Comparison of ENCODE assay signal across 14 cellular contexts in genomic region chr3:40581166-40581565, GRCh38. TPM values are rescaled to one million over a fixed set of nuclear protein-coding genes. Genes with fewer than 3 reads are reported as not detected.
DNase-seq lines count a peak whose midpoint lies in the region; ATAC-seq and TF ChIP-seq lines count a peak whose summit lies in the region.
"Had no signal": no experiment of that assay in that cellular context is flagged by ENCODE, and none has a peak within 500 bp of the region (broad histone marks: within the 10 kb centered on the region; RNA-seq: fewer than 3 reads in every experiment).

No MANE protein-coding gene starts in this region.

- no peak overlapping the region for H3K27ac ChIP-seq in breast epithelium
- no peak overlapping the region for H3K27ac ChIP-seq in CD8-positive, alpha-beta memory T cell (ENCODE audit: low read depth, low read length)
- H3K27ac ChIP-seq: A549, GM23248 had no signal

- H3K4me1 Mint-ChIP-seq in MCF 10A (ENCODE audit: insufficient read depth, unreplicated experiment): peaks cover 10% of the 10 kb centered on the region
- no peaks in the 10 kb centered on the region for H3K4me1 Mint-ChIP-seq in CD8-positive, alpha-beta memory T cell

- H3K4me3 ChIP-seq in breast epithelium: no peak overlapping the region
- H3K4me3 ChIP-seq in CD8-positive, alpha-beta memory T cell (ENCODE audit: low read length): no peak overlapping the region
- H3K4me3 ChIP-seq: A549, GM12878, GM23248 had no signal

- CTCF ChIA-PET in MCF 10A (lab: Yijun Ruan, JAX): interaction anchor here (0.6 to 8.1 kb wide), 41 partner anchors 11 to 1910 kb away, joined by 3 to 139 read pairs (median 4); no protein-coding TSS in a partner anchor
- CTCF ChIA-PET in CD8-positive, alpha-beta memory T cell (lab: Charles Lee): interaction anchor here (1.0 to 2.4 kb wide), 10 partner anchors 8 to 1648 kb away, joined by 3 to 18 read pairs (median 4); partner anchors contain the start of gene RPL14

- no peak overlapping the region for H3K4me3 Mint-ChIP-seq in MCF 10A (ENCODE audit: unreplicated experiment)
- no peak overlapping the region for H3K4me3 Mint-ChIP-seq in CD8-positive, alpha-beta memory T cell
- H3K4me3 Mint-ChIP-seq: CD4-positive, CD25-positive, alpha-beta regulatory T cell; CD8-positive, alpha-beta T cell had no signal

- no peak overlapping the region for H3K27ac Mint-ChIP-seq in MCF 10A (ENCODE audit: low read depth, unreplicated experiment)
- H3K27ac Mint-ChIP-seq in CD8-positive, alpha-beta memory T cell: no peak overlapping the region
- H3K27ac Mint-ChIP-seq: CD4-positive, CD25-positive, alpha-beta regulatory T cell; CD8-positive, alpha-beta T cell had no signal

- peak; percentile 4 for DNase-seq in MCF 10A (ENCODE audit: unreplicated experiment)
- DNase-seq in breast epithelium (ENCODE audit: low spot score in 2 of 2): no peak
- DNase-seq in cerebellar cortex (ENCODE audit: low spot score): peak; percentile 28
- DNase-seq in occipital lobe (lab: John Stamatoyannopoulos, UW): peak; percentile 30
- DNase-seq in superior temporal gyrus (ENCODE audit: extremely low spot score): peak; percentile 65
- DNase-seq in NCI-H2227 (lab: John Stamatoyannopoulos, UW; ENCODE audit: unreplicated experiment): no peak
- no peak for DNase-seq in CD8-positive, alpha-beta memory T cell
- DNase-seq: 8988T had no signal

- no peak for TF ChIP-seq CTCF in MCF 10A (IDR thresholded peaks at IDR 0.05; ENCODE audit: unreplicated experiment)
- TF ChIP-seq CTCF in breast epithelium (IDR thresholded peaks at IDR 0.05): no peak

- no peak for TF ChIP-seq POLR2A in breast epithelium (IDR thresholded peaks at IDR 0.05)

- no peaks in the 10 kb centered on the region for H3K9me3 ChIP-seq in breast epithelium
- H3K9me3 ChIP-seq in CD8-positive, alpha-beta memory T cell (ENCODE audit: low read length): no peaks in the 10 kb centered on the region
- H3K9me3 ChIP-seq: A549 had no signal

- intact Hi-C loops in MCF 10A (cut with micrococcal nuclease) (loop anchor here (2.0 to 5.0 kb wide), 2 partner anchors 141 to 1518 kb away; no protein-coding TSS in a partner anchor), breast epithelium (cut with DNase I; ENCODE audit: low total_unique reads) (no loop called here)

- POLR2A ChIA-PET in MCF 10A (lab: Yijun Ruan, JAX): interaction anchor here (0.6 to 1.0 kb wide), 5 partner anchors 619 to 1135 kb away, joined by 3 read pairs; no protein-coding TSS in a partner anchor
- POLR2A ChIA-PET in CD8-positive, alpha-beta memory T cell (lab: Charles Lee): no interaction called here

- BruUV-seq in MCF 10A (replicated peaks; lab: Mats Ljungman, UMichigan): no TSS peak

- no peak for ATAC-seq in HG02852 (IDR thresholded peaks at IDR 0.05; ENCODE audit: unreplicated experiment)

- H3K36me3 ChIP-seq in breast epithelium: no peaks in the 10 kb centered on the region
- H3K36me3 ChIP-seq in CD8-positive, alpha-beta memory T cell (ENCODE audit: insufficient read depth, low read length): no peaks in the 10 kb centered on the region

- H3K9me3 Mint-ChIP-seq in MCF 10A (ENCODE audit: unreplicated experiment): no peaks in the 10 kb centered on the region
- no peaks in the 10 kb centered on the region for H3K9me3 Mint-ChIP-seq in CD8-positive, alpha-beta memory T cell
- H3K9me3 Mint-ChIP-seq: CD4-positive, CD25-positive, alpha-beta regulatory T cell; CD8-positive, alpha-beta T cell had no signal

- no peaks in the 10 kb centered on the region for H3K4me1 ChIP-seq in breast epithelium
- no peaks in the 10 kb centered on the region for H3K4me1 ChIP-seq in CD8-positive, alpha-beta memory T cell (ENCODE audit: insufficient read depth, low read length)
- H3K4me1 ChIP-seq: A549 had no signal

- H3K36me3 Mint-ChIP-seq in MCF 10A (ENCODE audit: insufficient read depth, unreplicated experiment): no peaks in the 10 kb centered on the region
- H3K36me3 Mint-ChIP-seq in CD8-positive, alpha-beta memory T cell: no peaks in the 10 kb centered on the region
- H3K36me3 Mint-ChIP-seq: CD4-positive, CD25-positive, alpha-beta regulatory T cell; CD8-positive, alpha-beta T cell had no signal

- H3K27me3 ChIP-seq in breast epithelium: no peaks in the 10 kb centered on the region
- peaks cover 6% of the 10 kb centered on the region for H3K27me3 ChIP-seq in CD8-positive, alpha-beta memory T cell (ENCODE audit: insufficient read depth, low read length, poor library complexity, severe bottlenecking)

- H3K27me3 Mint-ChIP-seq in MCF 10A (ENCODE audit: insufficient read depth, unreplicated experiment): peaks cover 10% of the 10 kb centered on the region
- peaks cover 2 to 18% of the 10 kb centered on the region in 2 donors for H3K27me3 Mint-ChIP-seq in CD8-positive, alpha-beta memory T cell

RNA-seq across cellular contexts. Expression of gene ZNF621, which starts 56.4 kb away (rescaled TPM):
- total RNA-seq in MCF 10A (2022) (39.6 and 44.5 TPM in 2 replicates), breast epithelium (10 to 100 TPM; 16.4 to 24.9 (median 17.3) TPM), occipital lobe (10.9 TPM)
- total RNA-seq in CD8-positive, alpha-beta memory T cell: 10 to 100 TPM; 20.7 to 22.5 TPM
- polyA plus RNA-seq in CD8-positive, alpha-beta memory T cell: 3.2 TPM

Comparison
In these comparisons a context has a peak if more than half of its experiments do, and no peak if none do; other contexts are left out.
1. DNase-seq: peak in MCF 10A (single experiment), cerebellar cortex (single experiment), occipital lobe (single experiment) and superior temporal gyrus (single experiment); none in breast epithelium (0 of 2), NCI-H2227 (single experiment) and CD8-positive, alpha-beta memory T cell (0 of 5).